ENCODE assay signal across 8 cellular contexts in genomic region chr16:47779201-47780016, GRCh38.
DNase-seq lines count a peak whose midpoint lies in the region; FAIRE-seq and TF ChIP-seq lines count a peak whose summit lies in the region.

No MANE protein-coding gene starts in this region.

- H3K27ac ChIP-seq in adrenal gland, result peak overlapping the region in 4 of 5 donors; percentile 3 to 82 (median 27)
- H3K27ac ChIP-seq in mucosa of rectum (ENCODE audit: low read depth in 2 of 2, low read length in 2 of 2), result no peak overlapping the region

- no peak for FAIRE-seq in GM12891 (lab: Jason Lieb, UNC)

- no peak overlapping the region for H3K9ac ChIP-seq in mucosa of rectum (ENCODE audit: low read depth in 1 of 2, low read length in 2 of 2)

- H3K27me3 ChIP-seq in adrenal gland, result no peaks in the 10 kb centered on the region
- H3K27me3 ChIP-seq in mucosa of rectum (ENCODE audit: control insufficient read depth in 2 of 2, insufficient read depth in 2 of 2, low read length in 2 of 2), result no peaks in the 10 kb centered on the region
- no peaks in the 10 kb centered on the region for H3K27me3 ChIP-seq in MG63

- H3K4me3 ChIP-seq in adrenal gland (peak overlapping the region in 2 of 4 donors; percentile 30 to 57), mucosa of rectum (ENCODE audit: low read length in 2 of 2) (peak overlapping the region; percentile 6 to 57), MG63 (no peak overlapping the region)

- peak; percentile 60 for DNase-seq in activated CD8-positive, alpha-beta memory T cell treated with anti-CD3 and anti-CD28 coated beads for 24 hours
- no peak for DNase-seq in activated CD8-positive, alpha-beta memory T cell treated with anti-CD3 and anti-CD28 coated beads, Interleukin-2, amount 50 U/mL, for 4 hours
- peak; percentile 40 for DNase-seq in LHCN-M2 (ENCODE audit: low read depth)
- peak; percentile 23 to 58 (median 29) for DNase-seq in adrenal gland
- no peak for DNase-seq in GM12891 (ENCODE audit: insufficient read length, low spot score)
- DNase-seq in MG63, result no peak
- DNase-seq in NCI-H2171 treated with DMSO at 0.1 percent for 48 hours (lab: John Stamatoyannopoulos, UW), result no peak

- intact Hi-C loops in adrenal gland (cut with DNase I), result no loop called here

- H3K36me3 ChIP-seq in adrenal gland (replicated peaks in 1 of 2) (no peaks in the 10 kb centered on the region), mucosa of rectum (ENCODE audit: control insufficient read depth in 2 of 2, insufficient read depth in 2 of 2, low read length in 2 of 2) (no peaks in the 10 kb centered on the region), MG63 (no peaks in the 10 kb centered on the region)

- peaks cover 0 to 10% of the 10 kb centered on the region in 2 donors for H3K4me1 ChIP-seq in adrenal gland (replicated peaks in 1 of 2)
- H3K4me1 ChIP-seq in mucosa of rectum (ENCODE audit: control insufficient read depth in 2 of 2, insufficient read depth in 2 of 2, low read length in 2 of 2), result peaks cover 0 to 2% of the 10 kb centered on the region in 2 donors

- WGBS in adrenal gland, 4 donors, result 9 to 25% (median 16%) methylated on average over 7 of the region's 7 CpGs

- TF ChIP-seq CTCF in adrenal gland (IDR thresholded peaks at IDR 0.05), result no peak

- TF ChIP-seq POLR2A in adrenal gland (IDR thresholded peaks at IDR 0.05), result no peak
- TF ChIP-seq POLR2A in GM12891 (IDR thresholded peaks at IDR 0.05; ENCODE audit: low read depth, low read length), result no peak

- H3K9me3 ChIP-seq in adrenal gland (replicated peaks in 1 of 3) (no peaks in the 10 kb centered on the region), mucosa of rectum (ENCODE audit: control insufficient read depth in 2 of 2, low read length in 2 of 2) (no peaks in the 10 kb centered on the region), MG63 (no peaks in the 10 kb centered on the region)

TF ChIP-seq in GM12891, 5 proteins besides CTCF, POLR2A, EP300 and RAD21:
- no peak for TF ChIP-seq POU2F2 (IDR thresholded peaks at IDR 0.05; ENCODE audit: low read depth, low read length)
- no peak for TF ChIP-seq TAF1 (IDR thresholded peaks at IDR 0.05; ENCODE audit: low read depth, low read length)
- TF ChIP-seq SPI1 (IDR thresholded peaks at IDR 0.05; ENCODE audit: low read depth, low read length), result no peak
- TF ChIP-seq POLR2AphosphoS5 (IDR thresholded peaks at IDR 0.05; ENCODE audit: low read depth, low read length), result no peak
- TF ChIP-seq PAX5 (IDR thresholded peaks at IDR 0.05; ENCODE audit: insufficient read depth, low read length, severe bottlenecking), result no peak

Comparison
In these comparisons a context has a peak if more than half of its experiments do, and no peak if none do; other contexts are left out.
1. DNase-seq: peak in activated CD8-positive, alpha-beta memory T cell treated with anti-CD3 and anti-CD28 coated beads for 24 hours (single experiment), LHCN-M2 (single experiment) and adrenal gland (7 of 7); none in activated CD8-positive, alpha-beta memory T cell treated with anti-CD3 and anti-CD28 coated beads, Interleukin-2, amount 50 U/mL, for 4 hours (single experiment), GM12891 (single experiment), MG63 (single experiment) and NCI-H2171 treated with DMSO at 0.1 percent for 48 hours (single experiment).
2. H3K27ac ChIP-seq: peak in adrenal gland (4 of 5); none in mucosa of rectum (0 of 2).